Comparison of ENCODE assay signal across 21 cellular contexts in the genomic region with DNA sequence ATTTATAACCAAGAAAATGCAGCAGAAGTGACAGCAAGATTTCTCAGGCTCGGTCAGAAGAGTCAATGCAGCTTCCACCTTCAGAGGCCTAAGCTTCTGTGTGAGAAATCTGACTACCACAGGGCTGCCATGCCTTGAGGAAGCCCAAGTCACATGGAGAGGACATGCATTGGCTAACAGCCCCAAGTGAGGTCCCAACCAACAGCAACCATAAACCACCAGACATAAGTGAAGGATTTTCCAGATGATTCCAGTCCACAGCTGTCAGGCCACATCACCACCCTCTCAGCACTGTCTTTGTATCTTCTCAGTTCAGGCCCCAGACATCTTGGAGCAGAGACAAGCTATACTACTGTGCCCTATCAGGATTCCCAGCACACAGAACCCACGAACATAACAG. TPM values are rescaled to one million over a fixed set of nuclear protein-coding genes. Genes with fewer than 3 reads are reported as not detected.
"Had no signal": no experiment of that assay in that cellular context is flagged by ENCODE, and none has a peak within 500 bp of the region (broad histone marks: within the 10 kb centered on the region; RNA-seq: fewer than 3 reads in every experiment).

No MANE protein-coding gene starts in this region.

- H3K4me1 ChIP-seq: Peyer's patch had no signal

- H3K36me3 ChIP-seq: brain microvascular endothelial cell, Peyer's patch had no signal

- H3K27ac ChIP-seq: brain microvascular endothelial cell, Peyer's patch, VCaP had no signal

- H3K9me3 ChIP-seq: Peyer's patch had no signal

- H3K4me3 ChIP-seq: Peyer's patch had no signal

- H3K27me3 ChIP-seq: brain microvascular endothelial cell, Peyer's patch had no signal

- DNase-seq: activated CD4-positive, alpha-beta memory T cell treated with anti-CD3 and anti-CD28 coated beads for 36 hours; activated CD4-positive, alpha-beta T cell treated with anti-CD3 and anti-CD28 coated beads, Interleukin-2, amount 10 ng/mL, durations not matched to agents 7 days and 5 days; activated CD4-positive, CD25-positive, alpha-beta regulatory T cell; activated CD8-positive, alpha-beta memory T cell treated with anti-CD3 and anti-CD28 coated beads for 24 hours; activated effector memory CD4-positive, alpha-beta T cell treated with anti-CD3 and anti-CD28 coated beads, Interleukin-2, amount 50 U/mL, for 16 hours; activated naive CD4-positive, alpha-beta T cell treated with anti-CD3 and anti-CD28 coated beads for 36 hours; activated T-cell treated with anti-CD3 and anti-CD28 coated beads, Interleukin-2, amount 50 U/mL, for 4 hours; brain microvascular endothelial cell; Kasumi-1; KBM-7; NCI-H1048; NCI-H1930; NCI-H2171 treated with DMSO at 0.1 percent for 48 hours; NCI-H510A; NCI-H526 treated with DMSO at 0.1 percent for 48 hours; Peyer's patch; SHP77; T-helper 1 cell had no signal

RNA-seq across cellular contexts. Expression of gene BMPER, which starts 17.8 kb away (rescaled TPM):
- total RNA-seq: activated CD4-positive, alpha-beta memory T cell treated with anti-CD3 and anti-CD28 coated beads for 36 hours; activated CD4-positive, alpha-beta T cell treated with anti-CD3 and anti-CD28 coated beads, Interleukin-2, amount 10 ng/mL, durations not matched to agents 7 days and 5 days; activated naive CD4-positive, alpha-beta T cell treated with anti-CD3 and anti-CD28 coated beads for 36 hours; OCI-LY7; T-helper 2 cell treated with Interferon-gamma antibody and Interleukin-4, amounts not matched to agents 100 ng/mL and 5 ng/mL, for 36 hours had no signal
